Comparison of ENCODE assay signal across 8 cellular contexts in genomic region chr1:203273206-203273868, GRCh38. TPM values are rescaled to one million over a fixed set of nuclear protein-coding genes. Genes with fewer than 3 reads are reported as not detected.
DNase-seq lines count a peak whose midpoint lies in the region; ATAC-seq and TF ChIP-seq lines count a peak whose summit lies in the region.

No MANE protein-coding gene starts in this region.

- WGBS in sigmoid colon, 2 donors = 17 to 19% methylated on average over 32 of the region's 32 CpGs

- TF ChIP-seq CTCF in GM13976 (IDR thresholded peaks at IDR 0.05; ENCODE audit: borderline replicate concordance, control extremely low read depth, extremely low read depth, insufficient read depth, missing control alignments) (peak; percentile 99), astrocyte of the cerebellum (IDR thresholded peaks at IDR 0.05; ENCODE audit: low read depth, low read length, missing control alignments) (peak; percentile 97), sigmoid colon (IDR thresholded peaks at IDR 0.05) (peak; percentile 98 to 100 (median 99))

- H3K27me3 ChIP-seq in sigmoid colon = no peaks in the 10 kb centered on the region

- intact Hi-C loops in sigmoid colon (cut with DNase I) = loop anchor here (1.0 to 10.0 kb wide), 4 partner anchors 54 to 431 kb away; no protein-coding TSS in a partner anchor

- H3K27ac ChIP-seq in sigmoid colon = peak overlapping the region; percentile 86 to 98 (median 92)

- peaks cover 0 to 74% (median 59%) of the 10 kb centered on the region in 4 donors for H3K4me1 ChIP-seq in sigmoid colon

- H3K4me3 ChIP-seq in astrocyte of the cerebellum (ENCODE audit: low read depth, low read length) = no peak overlapping the region
- peak overlapping the region in 3 of 4 donors; percentile 19 to 31 (median 30) for H3K4me3 ChIP-seq in sigmoid colon

- no peaks in the 10 kb centered on the region for H3K36me3 ChIP-seq in sigmoid colon

- no peaks in the 10 kb centered on the region for H3K9me3 ChIP-seq in sigmoid colon

- peak; percentile 79 for DNase-seq in GM13976 (ENCODE audit: low spot score)
- peak; percentile 87 for DNase-seq in NCI-H1694 treated with DMSO at 0.1 percent for 48 hours (lab: John Stamatoyannopoulos, UW)
- DNase-seq in T1000 (lab: John Stamatoyannopoulos, UW) = peak; percentile 18
- peak; percentile 43 for DNase-seq in astrocyte of the cerebellum (ENCODE audit: low read depth)
- DNase-seq in iPS DF 19.7 (ENCODE audit: low read depth, low spot score) = peak; percentile 30
- DNase-seq in sigmoid colon = peak; percentile 95
- DNase-seq in GM19240 (ENCODE audit: insufficient read length, low spot score) = no peak

- TF ChIP-seq EP300 in sigmoid colon (IDR thresholded peaks at IDR 0.05) = no peak

- in situ Hi-C loops in GM13976 (cut with MboI; ENCODE audit: low sequenced_read_pairs, unreplicated experiment) = loop anchor here (5.0 to 10.0 kb wide), 2 partner anchors 64 to 211 kb away; no protein-coding TSS in a partner anchor
- in situ Hi-C loops in astrocyte of the cerebellum (cut with HindIII; ENCODE audit: low sequenced_read_pairs) = no loop called here

- ATAC-seq in HG02885 (IDR thresholded peaks at IDR 0.05; ENCODE audit: poor library complexity, unreplicated experiment) = peak; percentile 71

- TF ChIP-seq POLR2A in sigmoid colon (IDR thresholded peaks at IDR 0.05) = no peak

RNA-seq across cellular contexts. Expression of gene BTG2, which starts 32.0 kb away (rescaled TPM):
- total RNA-seq in sigmoid colon = 100 to 1,000 TPM in 3 of 4 donors, 10 to 100 TPM in 1; 66.0 to 397 (median 180) TPM
- 10 to 100 TPM; 37.2 to 81.0 (median 63.7) TPM for polyA plus RNA-seq in sigmoid colon

RNA-seq across cellular contexts. Expression of gene CHIT1, which starts 43.9 kb away (rescaled TPM):
- not detected for total RNA-seq in sigmoid colon
- polyA plus RNA-seq in sigmoid colon = under 1 TPM in 1 of 3 donors, not detected in 2; 0.98 TPM
